In genomic region chr11:27705873-27706820, GRCh38 we compare ENCODE assay signal across 8 cellular contexts. TPM values are rescaled to one million over a fixed set of nuclear protein-coding genes. Genes with fewer than 3 reads are reported as not detected.
DNase-seq lines count a peak whose midpoint lies in the region; ATAC-seq, FAIRE-seq and TF ChIP-seq lines count a peak whose summit lies in the region.

No MANE protein-coding gene starts in this region.

- no peaks in the 10 kb centered on the region for H3K36me3 Mint-ChIP-seq in type B pancreatic cell
- no peaks in the 10 kb centered on the region for H3K36me3 Mint-ChIP-seq in effector memory CD8-positive, alpha-beta T cell (ENCODE audit: insufficient read depth)

- peak; percentile 73 for FAIRE-seq in GM18507 (lab: Jason Lieb, UNC)

- H3K4me1 Mint-ChIP-seq in type B pancreatic cell (ENCODE audit: unreplicated experiment): peaks cover 4% of the 10 kb centered on the region
- H3K4me1 Mint-ChIP-seq in effector memory CD8-positive, alpha-beta T cell (ENCODE audit: low read depth in 2 of 2): peaks cover 4 to 7% of the 10 kb centered on the region in 2 donors

- peaks cover 49% of the 10 kb centered on the region for H3K27me3 Mint-ChIP-seq in type B pancreatic cell
- peaks cover 32 to 33% of the 10 kb centered on the region in 2 donors for H3K27me3 Mint-ChIP-seq in effector memory CD8-positive, alpha-beta T cell

- H3K4me3 Mint-ChIP-seq in type B pancreatic cell: no peak overlapping the region
- no peak overlapping the region for H3K4me3 Mint-ChIP-seq in effector memory CD8-positive, alpha-beta T cell

- H3K9me3 Mint-ChIP-seq in type B pancreatic cell: no peaks in the 10 kb centered on the region
- no peaks in the 10 kb centered on the region for H3K9me3 Mint-ChIP-seq in effector memory CD8-positive, alpha-beta T cell

- no peak overlapping the region for H3K27ac Mint-ChIP-seq in type B pancreatic cell
- no peak overlapping the region for H3K27ac Mint-ChIP-seq in effector memory CD8-positive, alpha-beta T cell

- peak; percentile 31 for DNase-seq in AG08396 (ENCODE audit: low spot score)
- DNase-seq in GM18507 (ENCODE audit: extremely low spot score, insufficient read length, low read depth): no peak
- DNase-seq in NCI-H82 treated with DMSO at 0.1 percent for 48 hours (lab: John Stamatoyannopoulos, UW; ENCODE audit: unreplicated experiment): peak; percentile 43
- DNase-seq in fibroblast of peridontal ligament (ENCODE audit: extremely low read depth): peak; percentile 66
- DNase-seq in type B pancreatic cell (ENCODE audit: extremely low spot score, unreplicated experiment): no peak
- no peak for DNase-seq in effector memory CD8-positive, alpha-beta T cell
- no peak for DNase-seq in NCI-H1694 (lab: John Stamatoyannopoulos, UW)

- TF ChIP-seq CTCF in type B pancreatic cell (conservative IDR thresholded peaks at IDR 0.05): peak; percentile 77

- peak; percentile 81 for ATAC-seq in HG02759 (IDR thresholded peaks at IDR 0.05; ENCODE audit: unreplicated experiment)
- no peak for ATAC-seq in effector memory CD8-positive, alpha-beta T cell (replicated peaks)

RNA-seq across cellular contexts. Expression of gene BDNF, which starts 5.9 kb away (rescaled TPM):
- 3.6 and 5.5 TPM in 2 replicates for total RNA-seq in type B pancreatic cell (ENCODE audit: low replicate concordance)

Comparison
In these comparisons a context has a peak if more than half of its experiments do, and no peak if none do; other contexts are left out.
1. DNase-seq: peak in AG08396 (single experiment), NCI-H82 treated with DMSO at 0.1 percent for 48 hours (single experiment) and fibroblast of peridontal ligament (single experiment); none in GM18507 (single experiment), type B pancreatic cell (single experiment), effector memory CD8-positive, alpha-beta T cell (0 of 3) and NCI-H1694 (single experiment).